21 cellular contexts compared by ENCODE assay signal in genomic region chr3:32958509-32958908, GRCh38. TPM values are rescaled to one million over a fixed set of nuclear protein-coding genes. Genes with fewer than 3 reads are reported as not detected.
"Had no signal": no experiment of that assay in that cellular context is flagged by ENCODE, and none has a peak within 500 bp of the region (broad histone marks: within the 10 kb centered on the region; RNA-seq: fewer than 3 reads in every experiment).

No MANE protein-coding gene starts in this region.

- DNase-seq: activated gamma-delta T cell; activated T-cell treated with anti-CD3 and anti-CD28 coated beads, Interleukin-2, amount 50 U/mL, for 24 hours; aorta; dermis blood vessel endothelial cell; erythroblast; mucosa of descending colon; naive thymus-derived CD4-positive, alpha-beta T cell; retina; T-helper 1 cell; tibial artery; uterus; WERI-Rb-1 had no signal

- ATAC-seq: left lobe of liver; mucosa of descending colon; naive thymus-derived CD4-positive, alpha-beta T cell; stimulated activated memory B cell treated with anti-CD40 and anti-IgM and Interleukin-4, amounts not matched to agents 10 μg/mL and 1 μg/mL and 100 μg/mL, for 72 hours had no signal

- H3K36me3 ChIP-seq: neutrophil, tibial artery, uterus, WERI-Rb-1 had no signal

- FAIRE-seq: islet of Langerhans had no signal

- H3K4me3 ChIP-seq: mucosa of descending colon, SK-N-MC, tibial artery, uterus had no signal

- H3K27me3 ChIP-seq: neutrophil, tibial artery, uterus had no signal

- H3K36me3 Mint-ChIP-seq: memory B cell; stimulated activated memory B cell treated with anti-CD40 and anti-IgM and Interleukin-4, amounts not matched to agents 10 μg/mL and 1 μg/mL and 100 μg/mL, for 72 hours had no signal

- H3K27ac ChIP-seq: neutrophil, parathyroid adenoma, SK-N-MC, tibial artery, uterus, WERI-Rb-1 had no signal

- H3K4me1 ChIP-seq: tibial artery, uterus had no signal

- H3K4me3 Mint-ChIP-seq: activated naive CD8-positive, alpha-beta T cell; memory B cell; stimulated activated memory B cell treated with anti-CD40 and anti-IgM and Interleukin-4, amounts not matched to agents 10 μg/mL and 1 μg/mL and 100 μg/mL, for 72 hours had no signal

- H3K27ac Mint-ChIP-seq: memory B cell; stimulated activated memory B cell treated with anti-CD40 and anti-IgM and Interleukin-4, amounts not matched to agents 10 μg/mL and 1 μg/mL and 100 μg/mL, for 72 hours had no signal

- H3K9me3 ChIP-seq: mucosa of descending colon, neutrophil, tibial artery, uterus had no signal

- H3K27me3 Mint-ChIP-seq: activated naive CD8-positive, alpha-beta T cell; activated T-cell treated with anti-CD3 and anti-CD28 coated beads, Interleukin-2, amount 50 U/mL, for 24 hours; stimulated activated memory B cell treated with anti-CD40 and anti-IgM and Interleukin-4, amounts not matched to agents 10 μg/mL and 1 μg/mL and 100 μg/mL, for 72 hours had no signal

- H3K9me3 Mint-ChIP-seq: activated T-cell treated with anti-CD3 and anti-CD28 coated beads, Interleukin-2, amount 50 U/mL, for 24 hours; memory B cell; naive thymus-derived CD4-positive, alpha-beta T cell; stimulated activated memory B cell treated with anti-CD40 and anti-IgM and Interleukin-4, amounts not matched to agents 10 μg/mL and 1 μg/mL and 100 μg/mL, for 72 hours had no signal

RNA-seq across cellular contexts. Expression of gene CCR4, which starts 7.1 kb away (rescaled TPM):
- total RNA-seq: cerebellum had no signal
